11 cellular contexts compared by ENCODE assay signal in genomic region chr4:101355767-101356702, GRCh38. TPM values are rescaled to one million over a fixed set of nuclear protein-coding genes. Genes with fewer than 3 reads are reported as not detected.
DNase-seq lines count a peak whose midpoint lies in the region; ATAC-seq and TF ChIP-seq lines count a peak whose summit lies in the region.
"Had no signal": no experiment of that assay in that cellular context is flagged by ENCODE, and none has a peak within 500 bp of the region (broad histone marks: within the 10 kb centered on the region; RNA-seq: fewer than 3 reads in every experiment).

No MANE protein-coding gene starts in this region.

- no peaks in the 10 kb centered on the region for H3K9me2 ChIP-seq in GM23248 (ENCODE audit: insufficient read depth)

- in situ Hi-C loops in GM23248 (cut with MboI): no loop called here

- CTCF ChIA-PET in RWPE1 (lab: Yijun Ruan, JAX): interaction anchor here (1.0 kb wide), 1 partner anchor 8 kb away, joined by 3 read pairs; no protein-coding TSS in a partner anchor

- no peak for TF ChIP-seq POLR2A in Peyer's patch (IDR thresholded peaks at IDR 0.05)

- H2AFZ ChIP-seq in GM23248: no peak overlapping the region

- peak overlapping the region; percentile 80 for H3K27ac ChIP-seq in GM23248
- no peak overlapping the region for H3K27ac ChIP-seq in RWPE1
- H3K27ac ChIP-seq in Peyer's patch: peak overlapping the region in 2 of 4 donors; percentile 8 to 36

- no peak for TF ChIP-seq CTCF in RWPE1 (conservative IDR thresholded peaks at IDR 0.05; ENCODE audit: low read depth)
- no peak for TF ChIP-seq CTCF in fibroblast of the aortic adventitia (IDR thresholded peaks at IDR 0.05; ENCODE audit: insufficient read depth, low read length)
- TF ChIP-seq CTCF in Peyer's patch (IDR thresholded peaks at IDR 0.05): no peak

- WGBS in GM23248 (ENCODE audit: low coverage in 1 of 2, low lambda C conversion rate in 2 of 2, missing lambda C conversion rate in 2 of 2), 2 experiments: 50 to 52% methylated on average over 8 of the region's 8 CpGs

- DNase-seq in GM23248: peak; percentile 85
- peak; percentile 71 for DNase-seq in RWPE1 (ENCODE audit: low spot score)
- peak; percentile 87 for DNase-seq in fibroblast of the aortic adventitia (ENCODE audit: low read depth)
- peak; percentile 65 for DNase-seq in skeletal muscle cell (ENCODE audit: low read depth)
- DNase-seq in T1000 (lab: John Stamatoyannopoulos, UW): no peak
- no peak for DNase-seq in Peyer's patch
- DNase-seq: activated T-cell treated with anti-CD3 and anti-CD28 coated beads, Interleukin-2, amount 50 U/mL, for 72 hours; head of caudate nucleus had no signal

- H3K9ac ChIP-seq in GM23248: peak overlapping the region; percentile 21; the same call in 1 of the 2 replicates

- H3K9me3 ChIP-seq in GM23248 (ENCODE audit: low read depth) (no peaks in the 10 kb centered on the region), Peyer's patch (no peaks in the 10 kb centered on the region)

- no peaks in the 10 kb centered on the region for H4K20me1 ChIP-seq in GM23248 (ENCODE audit: insufficient read depth)

- H3K27me3 ChIP-seq in GM23248 (replicated peaks; ENCODE audit: insufficient read depth) (no peaks in the 10 kb centered on the region), Peyer's patch (no peaks in the 10 kb centered on the region)

- POLR2A ChIA-PET in RWPE1 (lab: Yijun Ruan, JAX; ENCODE audit: low non-redundant PET): interaction anchor here (0.8 kb wide), 1 partner anchor 8 kb away, joined by 4 read pairs; the partner anchor contains the start of gene PPP3CA

- H3K4me1 ChIP-seq in GM23248 (ENCODE audit: insufficient read depth) (peaks cover 27% of the 10 kb centered on the region), Peyer's patch (peaks cover 0 to 7% (median 3%) of the 10 kb centered on the region in 4 donors)

- peak overlapping the region; percentile 72 for H3K4me2 ChIP-seq in GM23248 (ENCODE audit: unreplicated experiment)

- H3K79me2 ChIP-seq in GM23248 (ENCODE audit: insufficient read depth): no peaks in the 10 kb centered on the region

- H3K4me3 ChIP-seq in GM23248: peak overlapping the region; percentile 49
- no peak overlapping the region for H3K4me3 ChIP-seq in fibroblast of the aortic adventitia (ENCODE audit: low read depth, low read length)
- no peak overlapping the region for H3K4me3 ChIP-seq in skeletal muscle cell (ENCODE audit: low read depth, low read length)
- H3K4me3 ChIP-seq in Peyer's patch: no peak overlapping the region
- H3K4me3 ChIP-seq: K562 had no signal

- H3K36me3 ChIP-seq in GM23248 (ENCODE audit: low read depth): no peaks in the 10 kb centered on the region
- no peaks in the 10 kb centered on the region for H3K36me3 ChIP-seq in Peyer's patch

- ATAC-seq in GM19023 (IDR thresholded peaks at IDR 0.05; ENCODE audit: unreplicated experiment) (no peak), GM18873 (IDR thresholded peaks at IDR 0.05; ENCODE audit: low FRiP score, unreplicated experiment) (no peak)
- ATAC-seq: activated T-cell treated with anti-CD3 and anti-CD28 coated beads, Interleukin-2, amount 50 U/mL, for 72 hours; K562 had no signal

- peaks cover 13% of the 10 kb centered on the region for H3F3A ChIP-seq in GM23248 (ENCODE audit: insufficient read depth)

RNA-seq across cellular contexts. Expression of gene PPP3CA, which starts 8.7 kb away (rescaled TPM):
- total RNA-seq in GM23248 (2014; rRNA removed; shearing (Covaris generic)): 42.3 and 57.0 TPM in 2 replicates
- 40.9 and 42.8 TPM in 2 replicates for polyA plus RNA-seq in GM23248 (2016; fragmentation: Nextera tagmentation; extraction: Ambion mirVana)
- total RNA-seq in fibroblast of the aortic adventitia (ENCODE audit: low replicate concordance): 39.0 and 64.4 TPM in 2 replicates
- 10 to 100 TPM; 19.0 to 39.6 (median 20.3) TPM for total RNA-seq in Peyer's patch

Comparison
In these comparisons a context has a peak if more than half of its experiments do, and no peak if none do; other contexts are left out.
1. DNase-seq: peak in GM23248 (single experiment), RWPE1 (single experiment), fibroblast of the aortic adventitia (single experiment) and skeletal muscle cell (single experiment); none in T1000 (single experiment) and Peyer's patch (0 of 3).